13 cellular contexts compared by ENCODE assay signal in genomic region chr5:170311856-170312405, GRCh38. TPM values are rescaled to one million over a fixed set of nuclear protein-coding genes. Genes with fewer than 3 reads are reported as not detected.
A peak's percentile ranks its signal among the peaks of the same experiment; 100 is the strongest.
DNase-seq lines count a peak whose midpoint lies in the region; ATAC-seq and TF ChIP-seq lines count a peak whose summit lies in the region.
"Had no signal": no experiment of that assay in that cellular context is flagged by ENCODE, and none has a peak within 500 bp of the region (broad histone marks: within the 10 kb centered on the region; RNA-seq: fewer than 3 reads in every experiment).

No MANE protein-coding gene starts in this region.

- WGBS in upper lobe of left lung, 2 donors, result 76 to 77% methylated on average over 6 of the region's 6 CpGs

- H3K9me3 Mint-ChIP-seq in stimulated activated naive CD8-positive, alpha-beta T cell treated with anti-CD3 and anti-CD28 coated beads, Interleukin-15, Interleukin-2, amounts not matched to agents 100 ng/mL and 50 ng/mL, for 24 hours, result no peaks in the 10 kb centered on the region
- no peaks in the 10 kb centered on the region for H3K9me3 Mint-ChIP-seq in immature natural killer cell

- peak overlapping the region in 3 of 4 donors; percentile 16 to 74 (median 26) for H3K27ac ChIP-seq in upper lobe of left lung
- H3K27ac ChIP-seq: C4-2B, parathyroid adenoma had no signal

- TF ChIP-seq POLR2A in erythroblast (IDR thresholded peaks at IDR 0.05; ENCODE audit: low read length) (peak; percentile 4), upper lobe of left lung (IDR thresholded peaks at IDR 0.05) (no peak)

- peaks cover 15 to 53% (median 30%) of the 10 kb centered on the region in 4 donors for H3K4me1 ChIP-seq in upper lobe of left lung

- peak overlapping the region; percentile 82 for H3K4me3 Mint-ChIP-seq in stimulated activated naive CD8-positive, alpha-beta T cell treated with anti-CD3 and anti-CD28 coated beads, Interleukin-15, Interleukin-2, amounts not matched to agents 100 ng/mL and 50 ng/mL, for 24 hours
- H3K4me3 Mint-ChIP-seq in T-helper 17 cell (peak overlapping the region; percentile 72), immature natural killer cell (no peak overlapping the region)

- no peaks in the 10 kb centered on the region for H3K9me3 ChIP-seq in T-helper 17 cell (ENCODE audit: control insufficient read depth, low read length, poor library complexity, severe bottlenecking)
- H3K9me3 ChIP-seq in upper lobe of left lung, result no peaks in the 10 kb centered on the region
- H3K9me3 ChIP-seq: heart right ventricle had no signal

- no peaks in the 10 kb centered on the region for H3K27me3 Mint-ChIP-seq in stimulated activated naive CD8-positive, alpha-beta T cell treated with anti-CD3 and anti-CD28 coated beads, Interleukin-15, Interleukin-2, amounts not matched to agents 100 ng/mL and 50 ng/mL, for 24 hours
- no peaks in the 10 kb centered on the region for H3K27me3 Mint-ChIP-seq in T-helper 17 cell
- peaks cover 0 to under 1% (median 0%) of the 10 kb centered on the region in 3 donors for H3K27me3 Mint-ChIP-seq in immature natural killer cell (ENCODE audit: low read depth in 3 of 3)

- no peak for DNase-seq in stimulated activated naive CD8-positive, alpha-beta T cell treated with anti-CD3 and anti-CD28 coated beads, Interleukin-15, Interleukin-2, amounts not matched to agents 100 U/mL and 50 U/mL, for 24 hours
- DNase-seq in T-helper 17 cell (no peak), erythroblast (lab: John Stamatoyannopoulos, UW) (no peak), upper lobe of left lung (peak in 1 of 2 donors; percentile 20), immature natural killer cell (no peak), SW 1271 (lab: John Stamatoyannopoulos, UW) (no peak)
- DNase-seq: heart right ventricle, kidney, NCI-H1105 had no signal

- TF ChIP-seq EP300 in upper lobe of left lung (IDR thresholded peaks at IDR 0.05), result no peak

- no peak overlapping the region for H3K4me3 ChIP-seq in upper lobe of left lung

- peak overlapping the region; percentile 88 for H3K27ac Mint-ChIP-seq in stimulated activated naive CD8-positive, alpha-beta T cell treated with anti-CD3 and anti-CD28 coated beads, Interleukin-15, Interleukin-2, amounts not matched to agents 100 ng/mL and 50 ng/mL, for 24 hours
- peak overlapping the region; percentile 92 for H3K27ac Mint-ChIP-seq in T-helper 17 cell
- no peak overlapping the region for H3K27ac Mint-ChIP-seq in immature natural killer cell

- ATAC-seq in stimulated activated naive CD8-positive, alpha-beta T cell treated with anti-CD3 and anti-CD28 coated beads, Interleukin-15, Interleukin-2, amounts not matched to agents 100 U/mL and 50 U/mL, for 24 hours, result no peak
- ATAC-seq in T-helper 17 cell (no peak), upper lobe of left lung (ENCODE audit: low FRiP score in 2 of 2) (no peak), HG02759 (IDR thresholded peaks at IDR 0.05; ENCODE audit: unreplicated experiment) (no peak)

- peaks cover 66% of the 10 kb centered on the region for H3K4me1 Mint-ChIP-seq in stimulated activated naive CD8-positive, alpha-beta T cell treated with anti-CD3 and anti-CD28 coated beads, Interleukin-15, Interleukin-2, amounts not matched to agents 100 ng/mL and 50 ng/mL, for 24 hours (ENCODE audit: low read depth)
- H3K4me1 Mint-ChIP-seq in T-helper 17 cell (peaks cover 45% of the 10 kb centered on the region), immature natural killer cell (peaks cover 18 to 28% of the 10 kb centered on the region in 2 donors)

- no peaks in the 10 kb centered on the region for H3K36me3 ChIP-seq in upper lobe of left lung
- H3K36me3 ChIP-seq: heart right ventricle had no signal

- H3K36me3 Mint-ChIP-seq in stimulated activated naive CD8-positive, alpha-beta T cell treated with anti-CD3 and anti-CD28 coated beads, Interleukin-15, Interleukin-2, amounts not matched to agents 100 ng/mL and 50 ng/mL, for 24 hours (ENCODE audit: low read depth), result no peaks in the 10 kb centered on the region
- no peaks in the 10 kb centered on the region for H3K36me3 Mint-ChIP-seq in T-helper 17 cell (ENCODE audit: low read depth)
- H3K36me3 Mint-ChIP-seq in immature natural killer cell, result no peaks in the 10 kb centered on the region

- no peaks in the 10 kb centered on the region for H3K27me3 ChIP-seq in upper lobe of left lung
- H3K27me3 ChIP-seq: heart right ventricle had no signal

- TF ChIP-seq CTCF in upper lobe of left lung (IDR thresholded peaks at IDR 0.05), result no peak

RNA-seq across cellular contexts. Expression of gene LCP2, which starts 14.4 kb away (rescaled TPM):
- total RNA-seq in T-helper 17 cell, result 100 to 1,000 TPM; 304 to 333 TPM
- total RNA-seq in upper lobe of left lung, result 100 to 1,000 TPM in 1 of 6 donors, 10 to 100 TPM in 5; 43.0 to 148 (median 68.6) TPM
- 100 to 1,000 TPM in 1 of 3 donors, 10 to 100 TPM in 2; 87.1 to 276 (median 99.3) TPM for polyA plus RNA-seq in immature natural killer cell

Comparison
In these comparisons a context has a peak if more than half of its experiments do, and no peak if none do; other contexts are left out.
1. H3K27ac Mint-ChIP-seq: peak in stimulated activated naive CD8-positive, alpha-beta T cell treated with anti-CD3 and anti-CD28 coated beads, Interleukin-15, Interleukin-2, amounts not matched to agents 100 ng/mL and 50 ng/mL, for 24 hours (single experiment) and T-helper 17 cell (single experiment); none in immature natural killer cell (0 of 6).
2. H3K4me3 Mint-ChIP-seq: peak in stimulated activated naive CD8-positive, alpha-beta T cell treated with anti-CD3 and anti-CD28 coated beads, Interleukin-15, Interleukin-2, amounts not matched to agents 100 ng/mL and 50 ng/mL, for 24 hours (single experiment) and T-helper 17 cell (single experiment); none in immature natural killer cell (0 of 5).